Comparison of ENCODE assay signal across 12 cellular contexts in genomic region chr6:143555071-143555492, GRCh38. TPM values are rescaled to one million over a fixed set of nuclear protein-coding genes. Genes with fewer than 3 reads are reported as not detected.
A peak's percentile ranks its signal among the peaks of the same experiment; 100 is the strongest.
DNase-seq lines count a peak whose midpoint lies in the region; ATAC-seq, FAIRE-seq and TF ChIP-seq lines count a peak whose summit lies in the region.
"Had no signal": no experiment of that assay in that cellular context is flagged by ENCODE, and none has a peak within 500 bp of the region (broad histone marks: within the 10 kb centered on the region; RNA-seq: fewer than 3 reads in every experiment).

No MANE protein-coding gene starts in this region.

- no peak for ATAC-seq in DND-41 (ENCODE audit: insufficient read depth, low read depth)
- ATAC-seq in activated T-helper 17 cell treated with anti-CD3 and anti-CD28 coated beads, Interleukin-2, amount 50 U/mL, for 72 hours (replicated peaks), result peak; percentile 63
- ATAC-seq: left ventricle myocardium superior had no signal

- TF ChIP-seq CTCF in DND-41 (IDR thresholded peaks at IDR 0.05; ENCODE audit: borderline replicate concordance, extremely low read depth, low read length, poor library complexity, severe bottlenecking), result no peak
- no peak for TF ChIP-seq CTCF in mesothelial cell of epicardium (IDR thresholded peaks at IDR 0.05; ENCODE audit: unreplicated experiment)
- TF ChIP-seq CTCF in colonic mucosa (IDR thresholded peaks at IDR 0.05), result no peak

- H3K9me3 ChIP-seq in DND-41 (ENCODE audit: insufficient read depth, low read length, severe bottlenecking), result no peaks in the 10 kb centered on the region
- H3K9me3 ChIP-seq in KOPT-K1 (ENCODE audit: insufficient read depth, low read length, poor library complexity, severe bottlenecking), result no peaks in the 10 kb centered on the region
- H3K9me3 ChIP-seq in colonic mucosa, result no peaks in the 10 kb centered on the region
- H3K9me3 ChIP-seq: thoracic aorta had no signal

- no peak overlapping the region for H2AFZ ChIP-seq in DND-41 (ENCODE audit: low read depth, low read length)

- H3K4me2 ChIP-seq in DND-41 (ENCODE audit: insufficient read depth, low read length), result 0 out of 2 replicates have a peak overlapping the region, but pooled peaks have one; percentile 5

- no peaks in the 10 kb centered on the region for H3K79me2 ChIP-seq in DND-41 (ENCODE audit: insufficient read depth, low read length)

- no peak for FAIRE-seq in RCC 7860 (lab: Jason Lieb, UNC)

- H3K4me3 Mint-ChIP-seq in activated T-helper 17 cell treated with anti-CD3 and anti-CD28 coated beads, Interleukin-2, amount 50 U/mL, for 72 hours, result peak overlapping the region; percentile 82
- no peak overlapping the region for H3K4me3 Mint-ChIP-seq in mesothelial cell of epicardium

- no peaks in the 10 kb centered on the region for H3K9me3 Mint-ChIP-seq in activated T-helper 17 cell treated with anti-CD3 and anti-CD28 coated beads, Interleukin-2, amount 50 U/mL, for 72 hours
- H3K9me3 Mint-ChIP-seq in mesothelial cell of epicardium, result no peaks in the 10 kb centered on the region

- H3K4me1 Mint-ChIP-seq in activated T-helper 17 cell treated with anti-CD3 and anti-CD28 coated beads, Interleukin-2, amount 50 U/mL, for 72 hours, result peaks cover 71% of the 10 kb centered on the region
- peaks cover 30% of the 10 kb centered on the region for H3K4me1 Mint-ChIP-seq in mesothelial cell of epicardium

- H3K9ac ChIP-seq in DND-41 (ENCODE audit: low read depth, low read length) (no peak overlapping the region), colonic mucosa (ENCODE audit: low read depth in 2 of 2, low read length in 2 of 2) (peak overlapping the region in 1 of 2 donors; percentile 15)

- no peak overlapping the region for H3K4me3 ChIP-seq in DND-41 (ENCODE audit: low read depth in 1 of 2, low read length in 2 of 2)
- H3K4me3 ChIP-seq in colonic mucosa, result no peak overlapping the region
- H3K4me3 ChIP-seq: SK-N-MC, thoracic aorta had no signal

- H3K27ac Mint-ChIP-seq in activated T-helper 17 cell treated with anti-CD3 and anti-CD28 coated beads, Interleukin-2, amount 50 U/mL, for 72 hours, result peak overlapping the region; percentile 52
- peak overlapping the region; percentile 54 for H3K27ac Mint-ChIP-seq in mesothelial cell of epicardium

- DNase-seq in DND-41, result no peak
- no peak for DNase-seq in mesothelial cell of epicardium (ENCODE audit: low spot score in 2 of 2, unreplicated experiment in 2 of 2)
- no peak for DNase-seq in AG20443 (ENCODE audit: low spot score)
- DNase-seq in colonic mucosa, result no peak
- DNase-seq in anterior cingulate cortex (lab: John Stamatoyannopoulos, UW), result no peak
- DNase-seq in RCC 7860 (ENCODE audit: low spot score), result no peak
- DNase-seq: left ventricle myocardium superior, NCI-H446 treated with DMSO at 0.1 percent for 48 hours had no signal

- no peaks in the 10 kb centered on the region for H3K27me3 Mint-ChIP-seq in activated T-helper 17 cell treated with anti-CD3 and anti-CD28 coated beads, Interleukin-2, amount 50 U/mL, for 72 hours
- H3K27me3 Mint-ChIP-seq in mesothelial cell of epicardium (ENCODE audit: low read depth), result no peaks in the 10 kb centered on the region

- H3K36me3 ChIP-seq in DND-41 (ENCODE audit: insufficient read depth, low read length) (no peaks in the 10 kb centered on the region), KOPT-K1 (ENCODE audit: insufficient read depth, low read length) (no peaks in the 10 kb centered on the region), colonic mucosa (no peaks in the 10 kb centered on the region)
- H3K36me3 ChIP-seq: thoracic aorta had no signal

- no peaks in the 10 kb centered on the region for H4K20me1 ChIP-seq in DND-41 (ENCODE audit: insufficient read depth, low read length)

- intact Hi-C loops in colonic mucosa (cut with DNase I), result no loop called here

- no peak overlapping the region for H3K27ac ChIP-seq in DND-41 (ENCODE audit: low read length)
- H3K27ac ChIP-seq in KOPT-K1 (ENCODE audit: low read depth, low read length, poor library complexity, severe bottlenecking), result peak overlapping the region; percentile 3
- no peak overlapping the region for H3K27ac ChIP-seq in colonic mucosa
- H3K27ac ChIP-seq: SK-N-MC, thoracic aorta had no signal

- H3K27me3 ChIP-seq in DND-41 (ENCODE audit: insufficient read depth, low read length, poor library complexity) (no peaks in the 10 kb centered on the region), colonic mucosa (no peaks in the 10 kb centered on the region)

- H3K36me3 Mint-ChIP-seq in activated T-helper 17 cell treated with anti-CD3 and anti-CD28 coated beads, Interleukin-2, amount 50 U/mL, for 72 hours (ENCODE audit: low read depth), result peaks cover 10% of the 10 kb centered on the region
- no peaks in the 10 kb centered on the region for H3K36me3 Mint-ChIP-seq in mesothelial cell of epicardium

- H3K4me1 ChIP-seq in DND-41 (ENCODE audit: insufficient read depth, low read length), result no peaks in the 10 kb centered on the region
- H3K4me1 ChIP-seq in colonic mucosa, result no peaks in the 10 kb centered on the region

RNA-seq across cellular contexts. Expression of gene FUCA2, which starts 43.6 kb away (rescaled TPM):
- 10 to 100 TPM; 19.3 to 32.7 TPM for total RNA-seq in activated T-helper 17 cell treated with anti-CD3 and anti-CD28 coated beads, Interleukin-2, amount 50 U/mL, for 72 hours
- total RNA-seq in mesothelial cell of epicardium (48.2 to 53.6 TPM (median 52.3 TPM) in 3 replicates), colonic mucosa (10 to 100 TPM; 72.2 to 93.1 TPM)
